In the genomic region with DNA sequence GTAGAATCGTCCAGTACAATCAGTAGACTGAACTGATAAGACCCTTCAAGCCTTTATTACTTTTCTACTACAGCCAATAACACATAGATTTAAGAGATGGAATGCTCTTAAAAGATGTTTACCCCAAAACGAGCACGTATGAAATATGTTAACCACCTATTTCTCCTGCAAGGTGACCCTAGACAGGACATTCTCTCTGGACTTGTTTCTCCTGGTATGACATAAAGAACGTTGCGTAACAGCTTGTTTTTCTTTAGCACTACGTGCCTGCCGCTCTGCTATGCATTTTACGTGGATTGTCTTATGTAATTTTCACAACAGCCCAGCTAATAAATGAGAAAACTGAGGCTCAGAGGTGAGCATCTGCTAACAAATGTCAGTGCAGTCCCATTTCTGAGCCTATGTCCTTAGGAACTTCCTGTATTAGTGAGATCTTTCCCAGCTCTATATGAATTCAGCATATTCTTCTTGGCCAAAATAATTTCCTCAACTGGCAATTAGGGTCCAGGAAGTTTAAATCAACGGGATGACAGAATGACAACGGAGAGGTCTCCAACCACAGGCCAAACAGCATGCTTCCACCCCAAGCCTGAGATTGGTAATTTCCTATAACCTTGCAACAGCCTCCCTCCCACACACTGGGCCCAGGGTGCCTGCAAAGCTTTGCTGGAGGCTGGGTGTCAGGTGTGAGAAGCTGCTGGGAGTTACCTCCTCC, we compare ENCODE assay signal across 9 cellular contexts. TPM values are rescaled to one million over a fixed set of nuclear protein-coding genes. Genes with fewer than 3 reads are reported as not detected.
DNase-seq lines count a peak whose midpoint lies in the region; ATAC-seq, FAIRE-seq and TF ChIP-seq lines count a peak whose summit lies in the region.
"Had no signal": no experiment of that assay in that cellular context is flagged by ENCODE, and none has a peak within 500 bp of the region (broad histone marks: within the 10 kb centered on the region; RNA-seq: fewer than 3 reads in every experiment).

No MANE protein-coding gene starts in this region.

- H3K9me3 ChIP-seq in pancreas (no peaks in the 10 kb centered on the region), SJCRH30 (replicated peaks) (no peaks in the 10 kb centered on the region)

- H3K27me3 Mint-ChIP-seq in T-cell = no peaks in the 10 kb centered on the region

- intact Hi-C loops in pancreas (cut with DNase I) = loop anchor here in 1 of 3 donors (10.0 kb wide), 1 partner anchor 56 kb away; no protein-coding TSS in a partner anchor

- FAIRE-seq in pancreas (lab: Jason Lieb, UNC) = no peak

- H3K4me3 Mint-ChIP-seq in T-cell = peak overlapping the region; percentile 91 to 94 (median 93)

- H3K4me1 ChIP-seq in pancreas (peaks cover 5 to 26% (median 14%) of the 10 kb centered on the region in 3 donors), SJCRH30 (0 out of 2 replicates have a peak, but pooled peaks cover 4% of the 10 kb centered on the region)

- H3K36me3 ChIP-seq in pancreas = peaks cover 0 to 41% (median 30%) of the 10 kb centered on the region in 3 donors
- H3K36me3 ChIP-seq in SJCRH30 = peaks cover 37% of the 10 kb centered on the region

- H3K27ac ChIP-seq in pancreas = peak overlapping the region in 2 of 4 donors; percentile 98 to 99
- H3K27ac ChIP-seq in SJCRH30 = no peak overlapping the region
- H3K27ac ChIP-seq: foreskin keratinocyte had no signal

- DNase-seq in CD1c-positive myeloid dendritic cell (ENCODE audit: extremely low spot score) (peak; percentile 73), T-cell (peak in 22 of 34 experiments; percentile 15 to 50 (median 30)), choroid plexus epithelial cell (ENCODE audit: low read depth) (peak; percentile 62), pancreas (peak in 1 of 6 donors; percentile 34), SJCRH30 (no peak), AG20443 (ENCODE audit: low spot score) (no peak), HK-2 (ENCODE audit: unreplicated experiment) (no peak)

- no peak for TF ChIP-seq CTCF in choroid plexus epithelial cell (conservative IDR thresholded peaks at IDR 0.05; ENCODE audit: low read depth, low read length)
- no peak for TF ChIP-seq CTCF in pancreas (IDR thresholded peaks at IDR 0.05)

- H3K36me3 Mint-ChIP-seq in T-cell = peaks cover 45% of the 10 kb centered on the region

- H3K4me1 Mint-ChIP-seq in T-cell = peaks cover 56 to 65% (median 64%) of the 10 kb centered on the region in 3 donors

- 44 to 45% methylated on average over 10 of the region's 10 CpGs for WGBS in pancreas, 2 donors

- H3K27me3 ChIP-seq in pancreas (no peaks in the 10 kb centered on the region), SJCRH30 (no peaks in the 10 kb centered on the region)
- H3K27me3 ChIP-seq: foreskin keratinocyte had no signal

- no peaks in the 10 kb centered on the region for H3K9me3 Mint-ChIP-seq in T-cell

- H3K4me3 ChIP-seq in choroid plexus epithelial cell (ENCODE audit: low read depth, low read length) (peak overlapping the region; percentile 90), pancreas (peak overlapping the region; percentile 40 to 92 (median 86)), SJCRH30 (no peak overlapping the region)

- POLR2A ChIA-PET in T-cell (lab: Charles Lee) = interaction anchor here (0.7 to 6.3 kb wide), 7 partner anchors 15 to 279 kb away, joined by 3 to 70 read pairs (median 3); partner anchors contain the start of genes PSMA6 (in 2 of the 2) and PPP2R3C (in 1 of the 2)

- CTCF ChIA-PET in T-cell (lab: Charles Lee) = interaction anchor here in 1 of 2 donors (2.1 kb wide), 1 partner anchor 16 kb away, joined by 9 read pairs; no protein-coding TSS in a partner anchor

- H3K27ac Mint-ChIP-seq in T-cell = peak overlapping the region; percentile 97

- ATAC-seq in T-cell (replicated peaks in 1 of 4) (no peak), pancreas (no peak), HG02938 (IDR thresholded peaks at IDR 0.05; ENCODE audit: unreplicated experiment) (no peak)

RNA-seq across cellular contexts. Expression of gene NFKBIA, which starts 3.7 kb away (rescaled TPM):
- total RNA-seq in T-cell (1,000 to 10,000 TPM in 2 of 5 donors, 100 to 1,000 TPM in 3; 129 to 1,245 (median 169) TPM), pancreas (100 to 1,000 TPM in 1 of 6 donors, 10 to 100 TPM in 5; 48.2 to 124 (median 60.1) TPM)
- polyA plus RNA-seq in pancreas = 100 to 1,000 TPM in 1 of 2 donors, 10 to 100 TPM in 1; 96.9 to 101 TPM
- 24.5 and 25.7 TPM in 2 replicates for total RNA-seq in SJCRH30 (2014; rRNA removed; shearing (Covaris generic))

Comparison
In these comparisons a context has a peak if more than half of its experiments do, and no peak if none do; other contexts are left out.
1. DNase-seq: peak in CD1c-positive myeloid dendritic cell (single experiment), T-cell (22 of 34) and choroid plexus epithelial cell (single experiment); none in SJCRH30 (0 of 2), AG20443 (single experiment) and HK-2 (single experiment).